Comparison of ENCODE assay signal across 27 cellular contexts in genomic region chr18:7855671-7856070, GRCh38.
"Had no signal": no experiment of that assay in that cellular context is flagged by ENCODE, and none has a peak within 500 bp of the region (broad histone marks: within the 10 kb centered on the region; RNA-seq: fewer than 3 reads in every experiment).

No MANE protein-coding gene starts in this region.

- H3K4me1 ChIP-seq: uterus had no signal

- H3K4me3 Mint-ChIP-seq: activated B cell treated with CpG ODN at 0.5 μM for 24 hours; activated CD4-positive, alpha-beta memory T cell treated with anti-CD3 and anti-CD28 coated beads for 36 hours; activated CD8-positive, alpha-beta memory T cell treated with anti-CD3 and anti-CD28 coated beads, Interleukin-2, amount 10 ng/mL, durations not matched to agents 7 days and 5 days; activated naive CD8-positive, alpha-beta T cell treated with anti-CD3 and anti-CD28 coated beads, Interleukin-2, amount 10 ng/mL, durations not matched to agents 7 days and 5 days; activated T-helper 17 cell treated with anti-CD3 and anti-CD28 coated beads, Interleukin-2, amount 50 U/mL, for 72 hours; dendritic cell treated with granulocyte-macrophage colony-stimulating factor and Interleukin-4, amounts not matched to agents 40 ng/mL and 50 ng/mL, for 4 days; immature natural killer cell; mesothelial cell of epicardium; natural killer cell treated with Interleukin-12 subunit alpha and Interleukin-12 subunit beta and Interleukin-15 and Interleukin-18, amount 100 ng/mL, for 72 hours; stimulated activated memory B cell treated with anti-CD40 and anti-IgM and Interleukin-4, amounts not matched to agents 10 μg/mL and 1 μg/mL and 100 μg/mL, for 72 hours had no signal

- H3K27ac Mint-ChIP-seq: activated B cell treated with CpG ODN at 0.5 μM for 24 hours; activated CD4-positive, alpha-beta memory T cell treated with anti-CD3 and anti-CD28 coated beads for 36 hours; activated CD8-positive, alpha-beta memory T cell treated with anti-CD3 and anti-CD28 coated beads, Interleukin-2, amount 10 ng/mL, durations not matched to agents 7 days and 5 days; activated naive CD8-positive, alpha-beta T cell treated with anti-CD3 and anti-CD28 coated beads, Interleukin-2, amount 10 ng/mL, durations not matched to agents 7 days and 5 days; activated T-helper 17 cell treated with anti-CD3 and anti-CD28 coated beads, Interleukin-2, amount 50 U/mL, for 72 hours; dendritic cell treated with granulocyte-macrophage colony-stimulating factor and Interleukin-4, amounts not matched to agents 40 ng/mL and 50 ng/mL, for 4 days; immature natural killer cell; mesothelial cell of epicardium; natural killer cell treated with Interleukin-12 subunit alpha and Interleukin-12 subunit beta and Interleukin-15 and Interleukin-18, amount 100 ng/mL, for 72 hours; stimulated activated memory B cell treated with anti-CD40 and anti-IgM and Interleukin-4, amounts not matched to agents 10 μg/mL and 1 μg/mL and 100 μg/mL, for 72 hours had no signal

- FAIRE-seq: pancreas had no signal

- H3K36me3 Mint-ChIP-seq: activated CD4-positive, alpha-beta memory T cell treated with anti-CD3 and anti-CD28 coated beads for 36 hours; activated CD8-positive, alpha-beta memory T cell treated with anti-CD3 and anti-CD28 coated beads, Interleukin-2, amount 10 ng/mL, durations not matched to agents 7 days and 5 days; activated naive CD8-positive, alpha-beta T cell treated with anti-CD3 and anti-CD28 coated beads, Interleukin-2, amount 10 ng/mL, durations not matched to agents 7 days and 5 days; stimulated activated memory B cell treated with anti-CD40 and anti-IgM and Interleukin-4, amounts not matched to agents 10 μg/mL and 1 μg/mL and 100 μg/mL, for 72 hours had no signal

- H3K4me3 ChIP-seq: body of pancreas, esophagus muscularis mucosa, gastroesophageal sphincter, lung, pancreas, thoracic aorta, uterus had no signal

- H3K4me1 Mint-ChIP-seq: activated B cell treated with CpG ODN at 0.5 μM for 24 hours; activated CD8-positive, alpha-beta memory T cell treated with anti-CD3 and anti-CD28 coated beads, Interleukin-2, amount 10 ng/mL, durations not matched to agents 7 days and 5 days; activated naive CD8-positive, alpha-beta T cell treated with anti-CD3 and anti-CD28 coated beads, Interleukin-2, amount 10 ng/mL, durations not matched to agents 7 days and 5 days; activated T-helper 17 cell treated with anti-CD3 and anti-CD28 coated beads, Interleukin-2, amount 50 U/mL, for 72 hours; immature natural killer cell; stimulated activated memory B cell treated with anti-CD40 and anti-IgM and Interleukin-4, amounts not matched to agents 10 μg/mL and 1 μg/mL and 100 μg/mL, for 72 hours had no signal

- ATAC-seq: activated CD8-positive, alpha-beta memory T cell treated with anti-CD3 and anti-CD28 coated beads, Interleukin-2, amount 10 ng/mL, durations not matched to agents 7 days and 5 days; activated T-helper 17 cell treated with anti-CD3 and anti-CD28 coated beads, Interleukin-2, amount 50 U/mL, for 72 hours; body of pancreas; gastroesophageal sphincter; natural killer cell treated with Interleukin-12 subunit alpha and Interleukin-12 subunit beta and Interleukin-15 and Interleukin-18, amount 100 ng/mL, for 72 hours; sciatic nerve; stimulated activated memory B cell treated with anti-CD40 and anti-IgM and Interleukin-4, amounts not matched to agents 10 μg/mL and 1 μg/mL and 100 μg/mL, for 72 hours had no signal

- H3K27me3 Mint-ChIP-seq: activated B cell treated with CpG ODN at 0.5 μM for 24 hours; activated CD4-positive, alpha-beta memory T cell treated with anti-CD3 and anti-CD28 coated beads for 36 hours; activated CD8-positive, alpha-beta memory T cell treated with anti-CD3 and anti-CD28 coated beads, Interleukin-2, amount 10 ng/mL, durations not matched to agents 7 days and 5 days; activated naive CD8-positive, alpha-beta T cell treated with anti-CD3 and anti-CD28 coated beads, Interleukin-2, amount 10 ng/mL, durations not matched to agents 7 days and 5 days; activated T-helper 17 cell treated with anti-CD3 and anti-CD28 coated beads, Interleukin-2, amount 50 U/mL, for 72 hours; dendritic cell treated with granulocyte-macrophage colony-stimulating factor and Interleukin-4, amounts not matched to agents 40 ng/mL and 50 ng/mL, for 4 days; natural killer cell treated with Interleukin-12 subunit alpha and Interleukin-12 subunit beta and Interleukin-15 and Interleukin-18, amount 100 ng/mL, for 72 hours; stimulated activated memory B cell treated with anti-CD40 and anti-IgM and Interleukin-4, amounts not matched to agents 10 μg/mL and 1 μg/mL and 100 μg/mL, for 72 hours had no signal

- H3K27ac ChIP-seq: body of pancreas, neutrophil, pancreas, thoracic aorta, uterus had no signal

- H3K9me3 Mint-ChIP-seq: activated naive CD8-positive, alpha-beta T cell treated with anti-CD3 and anti-CD28 coated beads, Interleukin-2, amount 10 ng/mL, durations not matched to agents 7 days and 5 days; dendritic cell treated with granulocyte-macrophage colony-stimulating factor and Interleukin-4, amounts not matched to agents 40 ng/mL and 50 ng/mL, for 4 days had no signal

- H3K36me3 ChIP-seq: esophagus muscularis mucosa, gastroesophageal sphincter, neutrophil, pancreas, thoracic aorta, uterus had no signal

- H3K9me3 ChIP-seq: body of pancreas, esophagus muscularis mucosa, gastroesophageal sphincter, neutrophil, pancreas, thoracic aorta, uterus had no signal

- DNase-seq: activated B cell treated with CpG ODN at 0.5 μM for 24 hours; activated CD4-positive, alpha-beta memory T cell treated with anti-CD3 and anti-CD28 coated beads for 36 hours; activated CD4-positive, alpha-beta T cell treated with anti-CD3 and anti-CD28 coated beads for 4 hours; activated CD8-positive, alpha-beta memory T cell treated with anti-CD3 and anti-CD28 coated beads, Interleukin-2, amount 10 ng/mL, durations not matched to agents 7 days and 5 days; activated naive CD4-positive, alpha-beta T cell treated with Interleukin-2 at 50 U/mL for 16 hours; activated naive CD8-positive, alpha-beta T cell treated with anti-CD3 and anti-CD28 coated beads, Interleukin-2, amount 10 ng/mL, durations not matched to agents 7 days and 5 days; amygdala; body of pancreas; cerebellar nuclear complex; effector CD8-positive, alpha-beta T cell; immature natural killer cell; pancreas; stimulated activated CD4-positive, alpha-beta T cell treated with anti-CD3 and anti-CD28 coated beads, Interleukin-4, amount 100 ng/mL, for 4 hours; T-helper 1 cell; T-helper 9 cell; uterus had no signal

- H3K27me3 ChIP-seq: body of pancreas, esophagus muscularis mucosa, gastroesophageal sphincter, neutrophil, pancreas, uterus had no signal
